8 cellular contexts compared by ENCODE assay signal in genomic region chr20:35306931-35307517, GRCh38. TPM values are rescaled to one million over a fixed set of nuclear protein-coding genes. Genes with fewer than 3 reads are reported as not detected.
DNase-seq lines count a peak whose midpoint lies in the region; ATAC-seq and TF ChIP-seq lines count a peak whose summit lies in the region.

No MANE protein-coding gene starts in this region.

- peak; percentile 75 for TF ChIP-seq CTCF in AG09309 (IDR thresholded peaks at IDR 0.05; ENCODE audit: control insufficient read depth, insufficient read depth, low read depth, low read length, missing control alignments)
- peak; percentile 62 for TF ChIP-seq CTCF in GM12872 (IDR thresholded peaks at IDR 0.05; ENCODE audit: insufficient read depth, low read depth, low read length)
- TF ChIP-seq CTCF in heart right ventricle (IDR thresholded peaks at IDR 0.05) = peak; percentile 23 to 78 (median 63)

- no peaks in the 10 kb centered on the region for H3K27me3 ChIP-seq in heart right ventricle

- peaks cover 2% of the 10 kb centered on the region for H3K36me3 Mint-ChIP-seq in activated naive CD8-positive, alpha-beta T cell

- H3K4me1 ChIP-seq in heart right ventricle = peaks cover 3 to 45% (median 20%) of the 10 kb centered on the region in 9 donors

- peaks cover 37% of the 10 kb centered on the region for H3K4me1 Mint-ChIP-seq in activated naive CD8-positive, alpha-beta T cell (ENCODE audit: low read depth)

- H3K36me3 ChIP-seq in heart right ventricle = peaks cover 0 to 28% (median 0%) of the 10 kb centered on the region in 9 donors

- no peak for DNase-seq in AG09309 (ENCODE audit: low read depth)
- DNase-seq in NCI-H748 treated with DMSO at 0.1 percent for 48 hours (lab: John Stamatoyannopoulos, UW) = peak; percentile 7
- peak in 1 of 2 donors; percentile 37 for DNase-seq in heart right ventricle
- peak; percentile 73 for DNase-seq in renal cortical epithelial cell (ENCODE audit: low read depth)

- peak overlapping the region in 9 of 10 donors; percentile 6 to 74 (median 58) for H3K27ac ChIP-seq in heart right ventricle

- H3K9me3 ChIP-seq in heart right ventricle = no peaks in the 10 kb centered on the region

- H3K27ac Mint-ChIP-seq in activated naive CD8-positive, alpha-beta T cell = peak overlapping the region; percentile 97

- intact Hi-C loops in heart right ventricle (cut with DNase I) = loop anchor here in 3 of 10 donors (2.0 to 5.0 kb wide), 2 partner anchors 130 to 132 kb away; partner anchors contain the start of gene GDF5 (in 3 of the 3)

- H3K27me3 Mint-ChIP-seq in activated naive CD8-positive, alpha-beta T cell = no peaks in the 10 kb centered on the region

- no peaks in the 10 kb centered on the region for H3K9me3 Mint-ChIP-seq in activated naive CD8-positive, alpha-beta T cell (ENCODE audit: low read depth)

- ATAC-seq in heart right ventricle = peak in 7 of 8 donors; percentile 36 to 70 (median 63)
- no peak for ATAC-seq in HG03442 (IDR thresholded peaks at IDR 0.05; ENCODE audit: unreplicated experiment)
- ATAC-seq in HG02840 (IDR thresholded peaks at IDR 0.05; ENCODE audit: low FRiP score, unreplicated experiment) = no peak

- H3K4me3 ChIP-seq in AG09309 (ENCODE audit: control insufficient read depth, low read depth, low read length) = no peak overlapping the region
- no peak overlapping the region for H3K4me3 ChIP-seq in heart right ventricle

- 26 to 37% methylated on average over 4 of the region's 4 CpGs for WGBS in heart right ventricle, 2 donors

- no peak overlapping the region for H3K4me3 Mint-ChIP-seq in activated naive CD8-positive, alpha-beta T cell

RNA-seq across cellular contexts. Expression of gene FAM83C, which starts 14.8 kb away (rescaled TPM):
- total RNA-seq in heart right ventricle = not detected
- under 1 TPM in 1 of 2 donors, not detected in 1; 0.03 TPM for polyA plus RNA-seq in heart right ventricle
- total RNA-seq in renal cortical epithelial cell = not detected in 2 replicates

RNA-seq across cellular contexts. Expression of gene EIF6, which starts 22.5 kb away (rescaled TPM):
- total RNA-seq in heart right ventricle (10 to 100 TPM; 28.2 to 57.5 (median 39.0) TPM), renal cortical epithelial cell (199 and 503 TPM in 2 replicates)
- polyA plus RNA-seq in heart right ventricle = 100 to 1,000 TPM in 1 of 2 donors, 10 to 100 TPM in 1; 33.4 to 155 TPM

RNA-seq across cellular contexts. Expression of gene MMP24OS, which starts 29.1 kb away (rescaled TPM):
- total RNA-seq in heart right ventricle = 10 to 100 TPM; 36.8 to 62.4 (median 46.1) TPM
- polyA plus RNA-seq in heart right ventricle = 10 to 100 TPM; 14.4 to 64.1 TPM
- total RNA-seq in renal cortical epithelial cell = 0.69 and 11.1 TPM in 2 replicates

Comparison
In these comparisons a context has a peak if more than half of its experiments do, and no peak if none do; other contexts are left out.
1. ATAC-seq: peak in heart right ventricle (7 of 8); none in HG03442 (single experiment) and HG02840 (single experiment).
2. Peak in every context shown above with its lines, with median percentiles within 50 percentile points of each other: CTCF ChIP-seq.